ENCODE assay signal across 10 cellular contexts in the genomic region with DNA sequence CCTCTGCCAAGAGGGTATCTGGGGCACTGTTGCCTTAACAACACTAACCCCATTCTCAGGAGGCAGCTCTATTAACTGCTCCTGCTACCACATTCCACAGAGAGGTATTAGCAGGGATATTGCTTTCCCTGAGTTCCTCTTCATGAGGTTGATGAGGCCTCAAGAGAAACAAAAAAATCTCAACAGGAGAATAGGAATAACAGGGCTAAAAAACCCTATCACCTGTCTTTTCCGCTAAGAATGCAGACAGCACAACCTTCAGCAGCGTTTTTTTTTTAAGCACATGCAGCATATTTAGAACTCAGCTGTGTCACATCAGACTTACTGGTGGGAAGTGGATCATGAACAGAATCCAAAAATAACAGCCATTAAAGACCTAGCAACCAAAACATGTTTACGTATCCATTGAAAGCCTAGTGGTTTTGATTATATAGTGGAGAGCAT. TPM values are rescaled to one million over a fixed set of nuclear protein-coding genes. Genes with fewer than 3 reads are reported as not detected.
DNase-seq lines count a peak whose midpoint lies in the region; ATAC-seq and TF ChIP-seq lines count a peak whose summit lies in the region.
"Had no signal": no experiment of that assay in that cellular context is flagged by ENCODE, and none has a peak within 500 bp of the region (broad histone marks: within the 10 kb centered on the region; RNA-seq: fewer than 3 reads in every experiment).

No MANE protein-coding gene starts in this region.

- no peak for ATAC-seq in left colon
- no peak for ATAC-seq in GM21381 (IDR thresholded peaks at IDR 0.05; ENCODE audit: unreplicated experiment)

- H3K27ac ChIP-seq in cingulate gyrus (ENCODE audit: low read depth, low read length), result peak overlapping the region; percentile 24
- H3K27ac ChIP-seq in layer of hippocampus (ENCODE audit: low read depth, low read length), result peak overlapping the region; percentile 27
- peak overlapping the region; percentile 59 to 62 for H3K27ac ChIP-seq in tibial artery
- H3K27ac ChIP-seq: neutrophil had no signal

- peak; percentile 52 for DNase-seq in NCI-H2107 treated with DMSO at 0.1 percent for 48 hours (lab: John Stamatoyannopoulos, UW; ENCODE audit: unreplicated experiment)
- no peak for DNase-seq in NCI-H2107 (lab: John Stamatoyannopoulos, UW)
- DNase-seq in tibial artery, result no peak
- DNase-seq in left colon, result no peak
- DNase-seq in stimulated activated CD4-positive, alpha-beta T cell treated with anti-CD3 and anti-CD28 coated beads, Interleukin-4, amount 100 ng/mL, for 4 hours, result no peak
- DNase-seq: activated naive CD8-positive, alpha-beta T cell treated with anti-CD3 and anti-CD28 coated beads, Interleukin-2, amount 10 ng/mL, durations not matched to agents 7 days and 5 days had no signal

- H3K27me3 ChIP-seq in layer of hippocampus (ENCODE audit: control insufficient read depth, insufficient read depth, low read length), result no peaks in the 10 kb centered on the region
- no peaks in the 10 kb centered on the region for H3K27me3 ChIP-seq in tibial artery
- H3K27me3 ChIP-seq: neutrophil had no signal

- H3K4me3 ChIP-seq in tibial artery, result no peak overlapping the region

- peaks cover 0 to 10% (median 0%) of the 10 kb centered on the region in 3 donors for H3K36me3 ChIP-seq in tibial artery

- intact Hi-C loops in tibial artery (cut with DNase I; ENCODE audit: low total_unique reads), result no loop called here
- intact Hi-C loops in left colon (cut with DNase I, micrococcal nuclease), result no loop called here

- peaks cover 0 to 78% (median 32%) of the 10 kb centered on the region in 4 donors for H3K4me1 ChIP-seq in tibial artery

- H3K9me3 ChIP-seq in tibial artery, result no peaks in the 10 kb centered on the region
- H3K9me3 ChIP-seq: neutrophil had no signal

- no peak for TF ChIP-seq CTCF in tibial artery (IDR thresholded peaks at IDR 0.05)

RNA-seq across cellular contexts. Expression of gene ATF7, which starts 29.2 kb away (rescaled TPM):
- total RNA-seq in left colon, result 10 to 100 TPM; 38.3 to 39.2 TPM
